Comparison of ENCODE assay signal across 8 cellular contexts in genomic region chr5:180071418-180072255, GRCh38. TPM values are rescaled to one million over a fixed set of nuclear protein-coding genes. Genes with fewer than 3 reads are reported as not detected.
DNase-seq lines count a peak whose midpoint lies in the region; ATAC-seq and TF ChIP-seq lines count a peak whose summit lies in the region.

TSS of gene RNF130 (minus strand) at chr5:180071759. CDS start at chr5:180071702, 57 bp downstream.

- no peaks in the 10 kb centered on the region for H3K9me3 ChIP-seq in osteoblast (ENCODE audit: low read depth, low read length)

- peak within 1 kb of the TSS; percentile 98 for H3K4me3 Mint-ChIP-seq in glutamatergic neuron (ENCODE audit: unreplicated experiment)

- peak within 1 kb of the TSS; percentile 92 for H2AFZ ChIP-seq in osteoblast (ENCODE audit: low read length)

- H3K9me3 Mint-ChIP-seq in glutamatergic neuron (ENCODE audit: unreplicated experiment) = peaks cover 20% of the 10 kb centered on the region

- peak within 1 kb of the TSS; percentile 93 for H3K4me2 ChIP-seq in osteoblast (ENCODE audit: insufficient read depth, low read length)

- TF ChIP-seq CTCF in glutamatergic neuron (IDR thresholded peaks at IDR 0.05; ENCODE audit: partially characterized antibody, unreplicated experiment) (no peak), osteoblast (IDR thresholded peaks at IDR 0.05; ENCODE audit: extremely low read depth, low read depth, low read length) (no peak)

- H3K27me3 ChIP-seq in osteoblast (ENCODE audit: insufficient read depth, low read length) = peaks cover 17% of the 10 kb centered on the region

- peak within 1 kb of the TSS; percentile 83 for H3K4me3 ChIP-seq in osteoblast (ENCODE audit: insufficient read depth, low read length)

- H3K36me3 ChIP-seq in osteoblast (ENCODE audit: insufficient read depth, low read length) = no peaks in the 10 kb centered on the region

- H3K79me2 ChIP-seq in osteoblast (ENCODE audit: insufficient read depth, low read length) = peaks cover 27% of the 10 kb centered on the region

- DNase-seq in ACHN (peak; percentile 90), M059J (ENCODE audit: low read depth) (peak; percentile 88), SW480 (ENCODE audit: low spot score) (peak; percentile 92), glutamatergic neuron (peak; percentile 97), osteoblast (ENCODE audit: insufficient read length, low spot score, missing footprints) (peak; percentile 99), superior temporal gyrus (ENCODE audit: extremely low spot score) (peak; percentile 88)
- peak; percentile 73 for DNase-seq in activated naive CD8-positive, alpha-beta T cell treated with anti-CD3 and anti-CD28 coated beads, Interleukin-2, amount 50 U/mL, for 16 hours (ENCODE audit: low read depth, low spot score)

- peaks cover 12% of the 10 kb centered on the region for H3K36me3 Mint-ChIP-seq in glutamatergic neuron (ENCODE audit: unreplicated experiment)

- H4K20me1 ChIP-seq in osteoblast (ENCODE audit: insufficient read depth, low read length) = peaks cover 8% of the 10 kb centered on the region

- H3K4me1 Mint-ChIP-seq in glutamatergic neuron (ENCODE audit: low read depth, unreplicated experiment) = peaks cover 20% of the 10 kb centered on the region

- peak within 1 kb of the TSS; percentile 97 for H3K27ac Mint-ChIP-seq in glutamatergic neuron (ENCODE audit: unreplicated experiment)

- peaks cover 13% of the 10 kb centered on the region for H3K4me1 ChIP-seq in osteoblast (ENCODE audit: insufficient read depth, low read length)

- peaks cover 12% of the 10 kb centered on the region for H3K27me3 Mint-ChIP-seq in glutamatergic neuron (ENCODE audit: unreplicated experiment)

- in situ Hi-C loops in ACHN (cut with HindIII; ENCODE audit: low pct_ligation_motif_present, low pct_unique_long_range_greater_than_20kb, low sequenced_read_pairs) = no loop called here

- peak; percentile 66 for ATAC-seq in GM19351 (IDR thresholded peaks at IDR 0.05; ENCODE audit: unreplicated experiment)

- peak within 1 kb of the TSS; percentile 63 for H3K27ac ChIP-seq in osteoblast (ENCODE audit: low read depth, low read length)

RNA-seq across cellular contexts. Expression of gene RNF130, which starts in this region (rescaled TPM):
- total RNA-seq in M059J (2014; rRNA removed; shearing (Covaris generic)) = 45.5 and 50.6 TPM in 2 replicates
- total RNA-seq in glutamatergic neuron (ENCODE audit: unreplicated experiment) = 104 TPM
- 25.0 and 28.6 TPM in 2 replicates for total RNA-seq in osteoblast

Comparison
In these comparisons a context has a peak if more than half of its experiments do, and no peak if none do; other contexts are left out.
1. Peak in every context shown above with its lines: DNase-seq, ATAC-seq, H3K4me3 ChIP-seq and H3K27ac ChIP-seq.